17 cellular contexts compared by ENCODE assay signal in genomic region chr13:72195044-72195704, GRCh38.
"Had no signal": no experiment of that assay in that cellular context is flagged by ENCODE, and none has a peak within 500 bp of the region (broad histone marks: within the 10 kb centered on the region; RNA-seq: fewer than 3 reads in every experiment).

No MANE protein-coding gene starts in this region.

- ATAC-seq: activated CD4-positive, alpha-beta T cell treated with anti-CD3 and anti-CD28 coated beads for 36 hours; activated naive CD4-positive, alpha-beta T cell treated with anti-CD3 and anti-CD28 coated beads, Interleukin-2, amount 50 U/mL, for 72 hours; effector memory CD8-positive, alpha-beta T cell; WTC11 had no signal

- H3K9me3 ChIP-seq: adrenal gland, neutrophil, right atrium auricular region had no signal

- H3K4me1 ChIP-seq: adrenal gland, right atrium auricular region had no signal

- DNase-seq: activated CD4-positive, alpha-beta T cell treated with anti-CD3 and anti-CD28 coated beads for 36 hours; activated CD4-positive, alpha-beta T cell treated with anti-CD3 and anti-CD28 coated beads, Interleukin-2, amount 50 U/mL, for 48 hours; activated gamma-delta T cell treated with Interleukin-2 at 50 U/mL for 16 hours; activated T-cell treated with anti-CD3 and anti-CD28 coated beads for 4 hours; effector memory CD8-positive, alpha-beta T cell; erythroblast; foreskin melanocyte; glutamatergic neuron; hypothalamus; posterior cingulate gyrus; stimulated activated CD4-positive, alpha-beta T cell treated with anti-CD3 and anti-CD28 coated beads, Interleukin-2, amount 100 ng/mL, for 24 hours had no signal

- H3K27ac ChIP-seq: adrenal gland, neutrophil, right atrium auricular region had no signal

- H3K36me3 ChIP-seq: adrenal gland, neutrophil, right atrium auricular region had no signal

- H3K27me3 ChIP-seq: adrenal gland, neutrophil, right atrium auricular region had no signal

- H3K4me3 ChIP-seq: adrenal gland, lung, right atrium auricular region had no signal
